ENCODE assay signal across 1 cellular context in the genomic region with DNA sequence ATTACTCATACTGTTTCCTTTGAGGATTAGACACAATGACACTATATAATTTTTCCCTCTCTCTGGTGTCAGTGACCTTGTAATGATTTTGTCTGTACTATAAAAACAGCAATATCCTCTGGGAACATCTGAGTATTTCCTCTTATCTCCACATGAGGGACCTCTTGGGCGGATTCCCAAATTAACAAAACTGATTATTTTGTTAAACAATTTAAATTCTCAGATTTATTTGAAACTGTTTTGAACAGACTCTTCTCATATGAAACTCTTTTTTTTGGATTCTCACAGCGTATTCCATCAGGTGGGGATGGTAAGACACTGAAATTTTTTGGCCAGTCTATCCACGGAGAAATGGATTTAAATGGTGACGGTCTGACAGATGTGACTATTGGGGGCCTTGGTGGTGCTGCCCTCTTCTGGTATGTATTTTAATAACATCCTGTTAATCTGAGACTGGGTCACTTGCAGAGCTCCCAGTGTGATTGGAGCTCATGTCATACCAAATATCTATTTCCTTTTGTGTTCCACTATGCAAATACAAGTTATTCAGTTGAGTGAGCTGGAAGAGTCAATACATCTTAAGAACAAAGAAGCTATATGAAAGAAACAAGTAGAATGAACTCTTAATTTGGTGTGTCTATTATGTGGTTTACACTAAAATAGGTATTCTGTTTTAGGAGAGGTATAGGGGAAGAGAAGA.
TF ChIP-seq lines count a peak whose summit lies in the region.

No MANE protein-coding gene starts in this region.

TF ChIP-seq in GM12878, 131 proteins besides CTCF, POLR2A, EP300 and RAD21 (continued from another document):
- TF ChIP-seq, protein P1, sequence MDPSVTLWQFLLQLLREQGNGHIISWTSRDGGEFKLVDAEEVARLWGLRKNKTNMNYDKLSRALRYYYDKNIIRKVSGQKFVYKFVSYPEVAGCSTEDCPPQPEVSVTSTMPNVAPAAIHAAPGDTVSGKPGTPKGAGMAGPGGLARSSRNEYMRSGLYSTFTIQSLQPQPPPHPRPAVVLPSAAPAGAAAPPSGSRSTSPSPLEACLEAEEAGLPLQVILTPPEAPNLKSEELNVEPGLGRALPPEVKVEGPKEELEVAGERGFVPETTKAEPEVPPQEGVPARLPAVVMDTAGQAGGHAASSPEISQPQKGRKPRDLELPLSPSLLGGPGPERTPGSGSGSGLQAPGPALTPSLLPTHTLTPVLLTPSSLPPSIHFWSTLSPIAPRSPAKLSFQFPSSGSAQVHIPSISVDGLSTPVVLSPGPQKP (IDR thresholded peaks at IDR 0.05; ENCODE audit: low read depth, low read length), result no peak
